Comparison of ENCODE assay signal across 10 cellular contexts in genomic region chrX:130437996-130438395, GRCh38. TPM values are rescaled to one million over a fixed set of nuclear protein-coding genes. Genes with fewer than 3 reads are reported as not detected.
"Had no signal": no experiment of that assay in that cellular context is flagged by ENCODE, and none has a peak within 500 bp of the region (broad histone marks: within the 10 kb centered on the region; RNA-seq: fewer than 3 reads in every experiment).

No MANE protein-coding gene starts in this region.

RNA-seq across cellular contexts. Expression of gene GPR119, which starts 52.5 kb away (rescaled TPM):
- total RNA-seq: OCI-LY7, PC-3, PC-9, Peyer's patch, Right ventricle myocardium inferior, Right ventricle myocardium superior, RPMI7951, SJCRH30, SJSA1, SK-MEL-5 had no signal
